ENCODE assay signal across 8 cellular contexts in the genomic region with DNA sequence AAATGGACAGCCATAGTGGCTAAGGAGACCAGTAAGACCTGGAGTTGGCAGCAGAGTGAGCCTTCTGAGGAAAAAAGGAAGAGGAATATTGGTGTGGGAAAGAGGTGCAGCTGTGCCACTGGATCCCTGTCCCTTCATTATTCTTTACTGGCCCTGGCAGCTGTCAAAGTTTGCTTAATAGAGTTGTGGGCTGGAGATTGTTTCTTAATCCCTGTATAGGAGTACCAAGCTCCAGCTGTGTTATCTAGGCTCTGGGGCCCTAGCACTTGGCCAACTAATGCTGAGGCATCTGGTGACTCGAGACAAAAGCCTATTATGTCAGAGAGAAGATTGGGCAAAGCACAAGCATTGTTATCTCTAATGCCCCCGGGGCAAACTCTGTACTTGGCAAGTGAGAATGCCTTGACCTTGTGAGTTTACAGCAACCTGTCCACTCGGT.
DNase-seq lines count a peak whose midpoint lies in the region; ATAC-seq and TF ChIP-seq lines count a peak whose summit lies in the region.

No MANE protein-coding gene starts in this region.

- H3K27me3 Mint-ChIP-seq in MCF 10A (ENCODE audit: insufficient read depth, unreplicated experiment): no peaks in the 10 kb centered on the region

- ATAC-seq in left lung (peak; percentile 41), GM19328 (IDR thresholded peaks at IDR 0.05; ENCODE audit: unreplicated experiment) (no peak)
- no peak for ATAC-seq in activated CD4-positive, CD25-positive, alpha-beta regulatory T cell treated with anti-CD3 and anti-CD28 coated beads, Interleukin-2, amount 50 U/mL, for 24 hours

- in situ Hi-C loops in ACHN (cut with HindIII; ENCODE audit: low pct_ligation_motif_present, low pct_unique_long_range_greater_than_20kb, low sequenced_read_pairs): no loop called here

- no peaks in the 10 kb centered on the region for H3K9me3 ChIP-seq in left lung

- CTCF ChIA-PET in MCF 10A (lab: Yijun Ruan, JAX): no interaction called here

- no TSS peak for BruUV-seq in MCF 10A (replicated peaks; lab: Mats Ljungman, UMichigan)

- no peak overlapping the region for H3K4me3 ChIP-seq in left lung

- H3K27me3 ChIP-seq in left lung: no peaks in the 10 kb centered on the region

- no peaks in the 10 kb centered on the region for H3K9me3 Mint-ChIP-seq in MCF 10A (ENCODE audit: unreplicated experiment)

- H3K4me1 ChIP-seq in left lung: peaks cover 10 to 15% of the 10 kb centered on the region in 2 donors

- no peaks in the 10 kb centered on the region for H3K36me3 ChIP-seq in left lung

- H3K27ac ChIP-seq in left lung: peak overlapping the region in 1 of 2 donors; percentile 34

- TF ChIP-seq CTCF in MCF 10A (IDR thresholded peaks at IDR 0.05; ENCODE audit: unreplicated experiment): no peak
- TF ChIP-seq CTCF in left lung (IDR thresholded peaks at IDR 0.05): no peak

- H3K4me1 Mint-ChIP-seq in MCF 10A (ENCODE audit: insufficient read depth, unreplicated experiment): peaks cover 32% of the 10 kb centered on the region

- DNase-seq in COLO668 (lab: John Stamatoyannopoulos, UW; ENCODE audit: unreplicated experiment) (peak; percentile 16), NCI-H146 (lab: John Stamatoyannopoulos, UW) (peak; percentile 69), MCF 10A (ENCODE audit: unreplicated experiment) (peak; percentile 94), left lung (no peak), NCI-H510A (lab: John Stamatoyannopoulos, UW) (no peak), ACHN (no peak)

- H3K4me3 Mint-ChIP-seq in MCF 10A (ENCODE audit: unreplicated experiment): no peak overlapping the region

- intact Hi-C loops in MCF 10A (cut with micrococcal nuclease): no loop called here
- intact Hi-C loops in left lung (cut with DNase I): no loop called here

- peaks cover 13% of the 10 kb centered on the region for H3K36me3 Mint-ChIP-seq in MCF 10A (ENCODE audit: insufficient read depth, unreplicated experiment)

- POLR2A ChIA-PET in MCF 10A (lab: Yijun Ruan, JAX): interaction anchor here (0.9 to 1.7 kb wide), 4 partner anchors 9 to 114 kb away, joined by 3 to 4 read pairs (median 3); no protein-coding TSS in a partner anchor

- peak overlapping the region; percentile 19 for H3K27ac Mint-ChIP-seq in MCF 10A (ENCODE audit: low read depth, unreplicated experiment)

Comparison
In these comparisons a context has a peak if more than half of its experiments do, and no peak if none do; other contexts are left out.
1. DNase-seq: peak in COLO668 (single experiment), NCI-H146 (single experiment) and MCF 10A (single experiment); none in left lung (0 of 2), NCI-H510A (single experiment) and ACHN (single experiment).